3 cellular contexts compared by ENCODE assay signal in genomic region chr9:94725293-94725692, GRCh38.
TF ChIP-seq lines count a peak whose summit lies in the region.

No MANE protein-coding gene starts in this region.

TF ChIP-seq in SK-N-SH, 30 proteins besides CTCF, POLR2A, EP300 and RAD21 (continues in another document):
- no peak for TF ChIP-seq TEAD4 (IDR thresholded peaks at IDR 0.05; ENCODE audit: borderline replicate concordance, insufficient read depth)
- TF ChIP-seq YY1 (IDR thresholded peaks at IDR 0.05; ENCODE audit: low read depth): no peak
- no peak for TF ChIP-seq NRF1 (IDR thresholded peaks at IDR 0.05; ENCODE audit: low read depth, low read length)
- no peak for TF ChIP-seq RCOR1 (IDR thresholded peaks at IDR 0.05; ENCODE audit: low read length)
- TF ChIP-seq ELF1 (IDR thresholded peaks at IDR 0.05): no peak
- TF ChIP-seq MEF2A (IDR thresholded peaks at IDR 0.05; ENCODE audit: borderline replicate concordance, low read depth): no peak
- no peak for TF ChIP-seq ZBTB33 (IDR thresholded peaks at IDR 0.05; ENCODE audit: borderline replicate concordance, low read depth)
- no peak for TF ChIP-seq GATA2 (CRISPR knock-in tag; IDR thresholded peaks at IDR 0.05)
- TF ChIP-seq USF1 (IDR thresholded peaks at IDR 0.05; ENCODE audit: borderline replicate concordance, low read depth): no peak
- TF ChIP-seq FOXM1 (IDR thresholded peaks at IDR 0.05; ENCODE audit: low read depth): no peak
- no peak for TF ChIP-seq MXI1 (IDR thresholded peaks at IDR 0.05; ENCODE audit: low read depth, low read length)
- TF ChIP-seq REST (IDR thresholded peaks at IDR 0.05; ENCODE audit: low read depth, low read length): no peak
- TF ChIP-seq GABPA (IDR thresholded peaks at IDR 0.05; ENCODE audit: low read depth): no peak
- no peak for TF ChIP-seq FOSL2 (IDR thresholded peaks at IDR 0.05; ENCODE audit: borderline replicate concordance, low read depth)
- no peak for TF ChIP-seq POLR2AphosphoS5 (IDR thresholded peaks at IDR 0.05; ENCODE audit: low read depth, low read length)
- TF ChIP-seq RFX5 (IDR thresholded peaks at IDR 0.05; ENCODE audit: low read length): no peak
- TF ChIP-seq SMC3 (IDR thresholded peaks at IDR 0.05; ENCODE audit: low read depth, low read length): no peak

TF ChIP-seq in SK-N-SH treated with all-trans-retinoic acid at 6 μM for 48 hours, 23 proteins besides CTCF, POLR2A, EP300 and RAD21:
- TF ChIP-seq GLIS3 (CRISPR knock-in tag; IDR thresholded peaks at IDR 0.05): no peak
- TF ChIP-seq CSRNP3 (CRISPR knock-in tag; IDR thresholded peaks at IDR 0.05): no peak
- no peak for TF ChIP-seq RARB (CRISPR knock-in tag; IDR thresholded peaks at IDR 0.05)
- TF ChIP-seq ZNF565 (CRISPR knock-in tag; conservative IDR thresholded peaks at IDR 0.05; ENCODE audit: low read depth): no peak
- TF ChIP-seq TOX (CRISPR knock-in tag; IDR thresholded peaks at IDR 0.05; ENCODE audit: borderline replicate concordance): no peak
- TF ChIP-seq ZNF70 (CRISPR knock-in tag; IDR thresholded peaks at IDR 0.05): no peak

TF ChIP-seq in H1, 55 proteins besides CTCF, POLR2A, EP300 and RAD21:
- no peak for TF ChIP-seq CHD2 (IDR thresholded peaks at IDR 0.05; ENCODE audit: low read length)
- no peak for TF ChIP-seq HDAC2 (IDR thresholded peaks at IDR 0.05; ENCODE audit: borderline replicate concordance in 1 of 2, low read depth in 2 of 2, low read length in 2 of 2)
- no peak for TF ChIP-seq ATF2 (IDR thresholded peaks at IDR 0.05; ENCODE audit: low read length)
- TF ChIP-seq EGR1 (IDR thresholded peaks at IDR 0.05; ENCODE audit: borderline replicate concordance, low read depth, low read length): no peak
- TF ChIP-seq BRCA1 (IDR thresholded peaks at IDR 0.05; ENCODE audit: low read depth, low read length): no peak
- no peak for TF ChIP-seq MAFK (IDR thresholded peaks at IDR 0.05; ENCODE audit: low read depth, low read length)
- TF ChIP-seq YY1 (IDR thresholded peaks at IDR 0.05; ENCODE audit: low read depth, low read length): no peak
- TF ChIP-seq USF2 (IDR thresholded peaks at IDR 0.05; ENCODE audit: low read length): no peak
- no peak for TF ChIP-seq SP2 (IDR thresholded peaks at IDR 0.05; ENCODE audit: low read length)
- TF ChIP-seq KDM4A (IDR thresholded peaks at IDR 0.05; ENCODE audit: low read depth, low read length, severe bottlenecking): no peak
- no peak for TF ChIP-seq PHF8 (conservative IDR thresholded peaks at IDR 0.05; ENCODE audit: low read depth, low read length)
- TF ChIP-seq POU5F1 (IDR thresholded peaks at IDR 0.05; ENCODE audit: low read depth, low read length): no peak
- no peak for TF ChIP-seq POLR2AphosphoS5 (IDR thresholded peaks at IDR 0.05; ENCODE audit: low read depth, low read length)
- no peak for TF ChIP-seq ZNF274 (IDR thresholded peaks at IDR 0.05; ENCODE audit: borderline replicate concordance, extremely low read depth, low read length)
- TF ChIP-seq TBP (IDR thresholded peaks at IDR 0.05; ENCODE audit: low read depth, low read length): no peak
- TF ChIP-seq TAF1 (IDR thresholded peaks at IDR 0.05; ENCODE audit: low read depth, low read length): no peak
TF ChIP-seq in H1: peak in this region for 0.
